ENCODE assay signal across 1 cellular context in genomic region chr18:34592961-34593382, GRCh38.
TF ChIP-seq lines count a peak whose summit lies in the region.

No MANE protein-coding gene starts in this region.

TF ChIP-seq in SK-N-SH, 30 proteins besides CTCF, POLR2A, EP300 and RAD21 (continued from another document):
- no peak for TF ChIP-seq TAF1 (IDR thresholded peaks at IDR 0.05; ENCODE audit: borderline replicate concordance, low read depth, low read length)
- no peak for TF ChIP-seq YY1 (IDR thresholded peaks at IDR 0.05; ENCODE audit: low read depth)
- TF ChIP-seq, protein P1, sequence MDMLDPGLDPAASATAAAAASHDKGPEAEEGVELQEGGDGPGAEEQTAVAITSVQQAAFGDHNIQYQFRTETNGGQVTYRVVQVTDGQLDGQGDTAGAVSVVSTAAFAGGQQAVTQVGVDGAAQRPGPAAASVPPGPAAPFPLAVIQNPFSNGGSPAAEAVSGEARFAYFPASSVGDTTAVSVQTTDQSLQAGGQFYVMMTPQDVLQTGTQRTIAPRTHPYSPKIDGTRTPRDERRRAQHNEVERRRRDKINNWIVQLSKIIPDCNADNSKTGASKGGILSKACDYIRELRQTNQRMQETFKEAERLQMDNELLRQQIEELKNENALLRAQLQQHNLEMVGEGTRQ (IDR thresholded peaks at IDR 0.05; ENCODE audit: borderline replicate concordance, low read depth, low read length): no peak
